In genomic region chr20:63657937-63658748, GRCh38 we compare ENCODE assay signal across 1 cellular context.
A peak's percentile ranks its signal among the peaks of the same experiment; 100 is the strongest.
TF ChIP-seq lines count a peak whose summit lies in the region.

A gene with protein sequence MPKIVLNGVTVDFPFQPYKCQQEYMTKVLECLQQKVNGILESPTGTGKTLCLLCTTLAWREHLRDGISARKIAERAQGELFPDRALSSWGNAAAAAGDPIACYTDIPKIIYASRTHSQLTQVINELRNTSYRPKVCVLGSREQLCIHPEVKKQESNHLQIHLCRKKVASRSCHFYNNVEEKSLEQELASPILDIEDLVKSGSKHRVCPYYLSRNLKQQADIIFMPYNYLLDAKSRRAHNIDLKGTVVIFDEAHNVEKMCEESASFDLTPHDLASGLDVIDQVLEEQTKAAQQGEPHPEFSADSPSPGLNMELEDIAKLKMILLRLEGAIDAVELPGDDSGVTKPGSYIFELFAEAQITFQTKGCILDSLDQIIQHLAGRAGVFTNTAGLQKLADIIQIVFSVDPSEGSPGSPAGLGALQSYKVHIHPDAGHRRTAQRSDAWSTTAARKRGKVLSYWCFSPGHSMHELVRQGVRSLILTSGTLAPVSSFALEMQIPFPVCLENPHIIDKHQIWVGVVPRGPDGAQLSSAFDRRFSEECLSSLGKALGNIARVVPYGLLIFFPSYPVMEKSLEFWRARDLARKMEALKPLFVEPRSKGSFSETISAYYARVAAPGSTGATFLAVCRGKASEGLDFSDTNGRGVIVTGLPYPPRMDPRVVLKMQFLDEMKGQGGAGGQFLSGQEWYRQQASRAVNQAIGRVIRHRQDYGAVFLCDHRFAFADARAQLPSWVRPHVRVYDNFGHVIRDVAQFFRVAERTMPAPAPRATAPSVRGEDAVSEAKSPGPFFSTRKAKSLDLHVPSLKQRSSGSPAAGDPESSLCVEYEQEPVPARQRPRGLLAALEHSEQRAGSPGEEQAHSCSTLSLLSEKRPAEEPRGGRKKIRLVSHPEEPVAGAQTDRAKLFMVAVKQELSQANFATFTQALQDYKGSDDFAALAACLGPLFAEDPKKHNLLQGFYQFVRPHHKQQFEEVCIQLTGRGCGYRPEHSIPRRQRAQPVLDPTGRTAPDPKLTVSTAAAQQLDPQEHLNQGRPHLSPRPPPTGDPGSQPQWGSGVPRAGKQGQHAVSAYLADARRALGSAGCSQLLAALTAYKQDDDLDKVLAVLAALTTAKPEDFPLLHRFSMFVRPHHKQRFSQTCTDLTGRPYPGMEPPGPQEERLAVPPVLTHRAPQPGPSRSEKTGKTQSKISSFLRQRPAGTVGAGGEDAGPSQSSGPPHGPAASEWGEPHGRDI (N-terminal part only) (plus strand): TSS chr20:63658312. CDS start chr20:63659403, 1,091 bp downstream.

TF ChIP-seq in K562, 482 proteins besides CTCF, POLR2A, EP300 and RAD21 (continued from another document and continues in another):
- no peak for TF ChIP-seq SFPQ (IDR thresholded peaks at IDR 0.05; ENCODE audit: low read depth, low read length)
- TF ChIP-seq, protein P1, sequence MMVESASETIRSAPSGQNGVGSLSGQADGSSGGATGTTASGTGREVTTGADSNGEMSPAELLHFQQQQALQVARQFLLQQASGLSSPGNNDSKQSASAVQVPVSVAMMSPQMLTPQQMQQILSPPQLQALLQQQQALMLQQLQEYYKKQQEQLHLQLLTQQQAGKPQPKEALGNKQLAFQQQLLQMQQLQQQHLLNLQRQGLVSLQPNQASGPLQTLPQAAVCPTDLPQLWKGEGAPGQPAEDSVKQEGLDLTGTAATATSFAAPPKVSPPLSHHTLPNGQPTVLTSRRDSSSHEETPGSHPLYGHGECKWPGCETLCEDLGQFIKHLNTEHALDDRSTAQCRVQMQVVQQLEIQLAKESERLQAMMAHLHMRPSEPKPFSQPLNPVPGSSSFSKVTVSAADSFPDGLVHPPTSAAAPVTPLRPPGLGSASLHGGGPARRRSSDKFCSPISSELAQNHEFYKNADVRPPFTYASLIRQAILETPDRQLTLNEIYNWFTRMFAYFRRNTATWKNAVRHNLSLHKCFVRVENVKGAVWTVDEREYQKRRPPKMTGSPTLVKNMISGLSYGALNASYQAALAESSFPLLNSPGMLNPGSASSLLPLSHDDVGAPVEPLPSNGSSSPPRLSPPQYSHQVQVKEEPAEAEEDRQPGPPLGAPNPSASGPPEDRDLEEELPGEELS (CRISPR knock-in tag; IDR thresholded peaks at IDR 0.05; ENCODE audit: borderline replicate concordance), result peak; percentile 27; the same call in 1 of the 2 replicates
- TF ChIP-seq CHCHD3 (CRISPR knock-in tag; IDR thresholded peaks at IDR 0.05), result 0 out of 2 replicates have a peak, but pooled peaks have one; percentile 20
- TF ChIP-seq MNT (conservative IDR thresholded peaks at IDR 0.05), result peak; percentile 88 to 95
- peak; percentile 66 for TF ChIP-seq NEUROD1 (IDR thresholded peaks at IDR 0.05; ENCODE audit: borderline replicate concordance, low read depth, low read length, partially characterized antibody)
- TF ChIP-seq POLR2AphosphoS5 (IDR thresholded peaks at IDR 0.05; ENCODE audit: control insufficient read depth, insufficient read depth, low read depth, low read length), result peak; percentile 68
- TF ChIP-seq BHLHE40 (IDR thresholded peaks at IDR 0.05; ENCODE audit: low read length), result peak; percentile 54; the same call in 1 of the 2 replicates
- TF ChIP-seq FOXA1 (IDR thresholded peaks at IDR 0.05; ENCODE audit: borderline replicate concordance), result no peak
- TF ChIP-seq ZNF384 (IDR thresholded peaks at IDR 0.05; ENCODE audit: low read depth, low read length), result 0 out of 2 replicates have a peak, but pooled peaks have one; percentile 23
- TF ChIP-seq MBD2 (IDR thresholded peaks at IDR 0.05; ENCODE audit: borderline replicate concordance, low read depth), result peak; percentile 80
- TF ChIP-seq RBM39 (optimal IDR thresholded peaks at IDR 0.05; ENCODE audit: low read depth, low read length), result peak; percentile 57
- TF ChIP-seq RNF2 (IDR thresholded peaks at IDR 0.05), result peak; percentile 77; the same call in 1 of the 2 replicates
- no peak for TF ChIP-seq ZC3H4 (CRISPR knock-in tag; IDR thresholded peaks at IDR 0.05; ENCODE audit: borderline replicate concordance)
- peak; percentile 23 for TF ChIP-seq PRDM10 (IDR thresholded peaks at IDR 0.05; ENCODE audit: partially characterized antibody)
- TF ChIP-seq, protein P2, sequence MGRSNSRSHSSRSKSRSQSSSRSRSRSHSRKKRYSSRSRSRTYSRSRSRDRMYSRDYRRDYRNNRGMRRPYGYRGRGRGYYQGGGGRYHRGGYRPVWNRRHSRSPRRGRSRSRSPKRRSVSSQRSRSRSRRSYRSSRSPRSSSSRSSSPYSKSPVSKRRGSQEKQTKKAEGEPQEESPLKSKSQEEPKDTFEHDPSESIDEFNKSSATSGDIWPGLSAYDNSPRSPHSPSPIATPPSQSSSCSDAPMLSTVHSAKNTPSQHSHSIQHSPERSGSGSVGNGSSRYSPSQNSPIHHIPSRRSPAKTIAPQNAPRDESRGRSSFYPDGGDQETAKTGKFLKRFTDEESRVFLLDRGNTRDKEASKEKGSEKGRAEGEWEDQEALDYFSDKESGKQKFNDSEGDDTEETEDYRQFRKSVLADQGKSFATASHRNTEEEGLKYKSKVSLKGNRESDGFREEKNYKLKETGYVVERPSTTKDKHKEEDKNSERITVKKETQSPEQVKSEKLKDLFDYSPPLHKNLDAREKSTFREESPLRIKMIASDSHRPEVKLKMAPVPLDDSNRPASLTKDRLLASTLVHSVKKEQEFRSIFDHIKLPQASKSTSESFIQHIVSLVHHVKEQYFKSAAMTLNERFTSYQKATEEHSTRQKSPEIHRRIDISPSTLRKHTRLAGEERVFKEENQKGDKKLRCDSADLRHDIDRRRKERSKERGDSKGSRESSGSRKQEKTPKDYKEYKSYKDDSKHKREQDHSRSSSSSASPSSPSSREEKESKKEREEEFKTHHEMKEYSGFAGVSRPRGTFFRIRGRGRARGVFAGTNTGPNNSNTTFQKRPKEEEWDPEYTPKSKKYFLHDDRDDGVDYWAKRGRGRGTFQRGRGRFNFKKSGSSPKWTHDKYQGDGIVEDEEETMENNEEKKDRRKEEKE (IDR thresholded peaks at IDR 0.05; ENCODE audit: borderline replicate concordance in 1 of 2, control insufficient read depth in 1 of 2, low read depth in 2 of 2, low read length in 1 of 2), result peak in 1 of 2 experiments; percentile 87; a peak in 1 of 4 replicates
- TF ChIP-seq BMI1 (IDR thresholded peaks at IDR 0.05; ENCODE audit: low read length), result no peak
- TF ChIP-seq, protein P3, sequence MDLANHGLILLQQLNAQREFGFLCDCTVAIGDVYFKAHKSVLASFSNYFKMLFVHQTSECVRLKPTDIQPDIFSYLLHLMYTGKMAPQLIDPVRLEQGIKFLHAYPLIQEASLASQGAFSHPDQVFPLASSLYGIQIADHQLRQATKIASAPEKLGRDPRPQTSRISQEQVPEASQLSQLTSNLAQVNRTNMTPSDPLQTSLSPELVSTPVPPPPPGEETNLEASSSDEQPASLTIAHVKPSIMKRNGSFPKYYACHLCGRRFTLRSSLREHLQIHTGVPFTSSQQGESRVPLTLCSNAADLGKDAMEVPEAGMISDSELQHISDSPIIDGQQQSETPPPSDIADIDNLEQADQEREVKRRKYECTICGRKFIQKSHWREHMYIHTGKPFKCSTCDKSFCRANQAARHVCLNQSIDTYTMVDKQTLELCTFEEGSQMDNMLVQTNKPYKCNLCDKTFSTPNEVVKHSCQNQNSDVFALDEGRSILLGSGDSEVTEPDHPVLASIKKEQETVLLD (IDR thresholded peaks at IDR 0.05), result no peak
- TF ChIP-seq VEZF1 (CRISPR knock-in tag; IDR thresholded peaks at IDR 0.05), result peak; percentile 73
- TF ChIP-seq ZNF24 (IDR thresholded peaks at IDR 0.05), result no peak
- TF ChIP-seq, protein P4, sequence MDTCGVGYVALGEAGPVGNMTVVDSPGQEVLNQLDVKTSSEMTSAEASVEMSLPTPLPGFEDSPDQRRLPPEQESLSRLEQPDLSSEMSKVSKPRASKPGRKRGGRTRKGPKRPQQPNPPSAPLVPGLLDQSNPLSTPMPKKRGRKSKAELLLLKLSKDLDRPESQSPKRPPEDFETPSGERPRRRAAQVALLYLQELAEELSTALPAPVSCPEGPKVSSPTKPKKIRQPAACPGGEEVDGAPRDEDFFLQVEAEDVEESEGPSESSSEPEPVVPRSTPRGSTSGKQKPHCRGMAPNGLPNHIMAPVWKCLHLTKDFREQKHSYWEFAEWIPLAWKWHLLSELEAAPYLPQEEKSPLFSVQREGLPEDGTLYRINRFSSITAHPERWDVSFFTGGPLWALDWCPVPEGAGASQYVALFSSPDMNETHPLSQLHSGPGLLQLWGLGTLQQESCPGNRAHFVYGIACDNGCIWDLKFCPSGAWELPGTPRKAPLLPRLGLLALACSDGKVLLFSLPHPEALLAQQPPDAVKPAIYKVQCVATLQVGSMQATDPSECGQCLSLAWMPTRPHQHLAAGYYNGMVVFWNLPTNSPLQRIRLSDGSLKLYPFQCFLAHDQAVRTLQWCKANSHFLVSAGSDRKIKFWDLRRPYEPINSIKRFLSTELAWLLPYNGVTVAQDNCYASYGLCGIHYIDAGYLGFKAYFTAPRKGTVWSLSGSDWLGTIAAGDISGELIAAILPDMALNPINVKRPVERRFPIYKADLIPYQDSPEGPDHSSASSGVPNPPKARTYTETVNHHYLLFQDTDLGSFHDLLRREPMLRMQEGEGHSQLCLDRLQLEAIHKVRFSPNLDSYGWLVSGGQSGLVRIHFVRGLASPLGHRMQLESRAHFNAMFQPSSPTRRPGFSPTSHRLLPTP (IDR thresholded peaks at IDR 0.05; ENCODE audit: borderline replicate concordance, extremely low read depth, insufficient read length), result no peak
- TF ChIP-seq HMGXB4 (CRISPR knock-in tag; IDR thresholded peaks at IDR 0.05), result peak; percentile 75; the same call in 1 of the 2 replicates
- TF ChIP-seq ZC3H11A (IDR thresholded peaks at IDR 0.05; ENCODE audit: low read depth, low read length), result peak; percentile 29; the same call in 1 of the 2 replicates
- TF ChIP-seq SMAD1 (IDR thresholded peaks at IDR 0.05; ENCODE audit: low read depth, low read length, partially characterized antibody), result peak; percentile 30
